ENCODE assay signal across 35 cellular contexts in genomic region chr4:4875147-4875546, GRCh38. TPM values are rescaled to one million over a fixed set of nuclear protein-coding genes. Genes with fewer than 3 reads are reported as not detected.
DNase-seq lines count a peak whose midpoint lies in the region; FAIRE-seq and TF ChIP-seq lines count a peak whose summit lies in the region.
"Had no signal": no experiment of that assay in that cellular context is flagged by ENCODE, and none has a peak within 500 bp of the region (broad histone marks: within the 10 kb centered on the region; RNA-seq: fewer than 3 reads in every experiment).

No MANE protein-coding gene starts in this region.

- H3K36me3 ChIP-seq in breast epithelium = no peaks in the 10 kb centered on the region
- H3K36me3 ChIP-seq in CD8-positive, alpha-beta memory T cell (ENCODE audit: insufficient read depth, low read length) = no peaks in the 10 kb centered on the region
- H3K36me3 ChIP-seq: adrenal gland, esophagus squamous epithelium, heart left ventricle had no signal

- no peak overlapping the region for H3K4me3 ChIP-seq in breast epithelium
- H3K4me3 ChIP-seq in CD8-positive, alpha-beta memory T cell (ENCODE audit: low read length) = no peak overlapping the region
- H3K4me3 ChIP-seq: adrenal gland, dorsolateral prefrontal cortex, esophagus squamous epithelium, GM23338, heart left ventricle had no signal

- H3K27ac Mint-ChIP-seq in MCF 10A (ENCODE audit: low read depth, unreplicated experiment) = no peak overlapping the region
- no peak overlapping the region for H3K27ac Mint-ChIP-seq in activated CD4-positive, alpha-beta T cell treated with anti-CD3 and anti-CD28 coated beads, Interleukin-2, amount 10 ng/mL, durations not matched to agents 7 days and 5 days
- H3K27ac Mint-ChIP-seq in CD8-positive, alpha-beta memory T cell = no peak overlapping the region
- H3K27ac Mint-ChIP-seq: activated CD4-positive, alpha-beta memory T cell treated with anti-CD3 and anti-CD28 coated beads, Interleukin-2, amount 10 ng/mL, durations not matched to agents 7 days and 5 days; activated naive CD4-positive, alpha-beta T cell treated with anti-CD3 and anti-CD28 coated beads for 36 hours; activated T-helper 1 cell treated with anti-CD3 and anti-CD28 coated beads, Interleukin-12 subunit alpha, Interleukin-12 subunit beta, Interleukin-2, Interleukin-4 antibody, amounts not matched to agents 30 ng/mL and 10 ng/mL and 1 ng/mL, durations not matched to agents 14 hours and 24 hours and 36 hours; GM23338; HFFc6; naive thymus-derived CD8-positive, alpha-beta T cell had no signal

- TF ChIP-seq POLR2A in breast epithelium (IDR thresholded peaks at IDR 0.05) = no peak

- DNase-seq in MCF 10A (ENCODE audit: unreplicated experiment) = peak; percentile 28
- DNase-seq in breast epithelium (ENCODE audit: low spot score in 2 of 2) = no peak
- peak; percentile 32 for DNase-seq in LoVo (ENCODE audit: low spot score)
- peak; percentile 73 for DNase-seq in cerebellar cortex (ENCODE audit: low spot score)
- peak; percentile 9 for DNase-seq in urothelium cell line (ENCODE audit: low spot score)
- DNase-seq in RPMI8226 = no peak
- no peak for DNase-seq in activated CD4-positive, alpha-beta T cell treated with anti-CD3 and anti-CD28 coated beads, Interleukin-2, amount 10 ng/mL, durations not matched to agents 7 days and 5 days
- DNase-seq in CD8-positive, alpha-beta memory T cell = no peak
- DNase-seq: activated CD4-positive, alpha-beta memory T cell treated with anti-CD3 and anti-CD28 coated beads, Interleukin-2, amount 10 ng/mL, durations not matched to agents 7 days and 5 days; activated CD4-positive, alpha-beta T cell treated with anti-CD3 and anti-CD28 coated beads for 1 hour; activated CD8-positive, alpha-beta memory T cell treated with anti-CD3 and anti-CD28 coated beads, Interleukin-2, amount 50 U/mL, for 4 hours; activated naive CD4-positive, alpha-beta T cell treated with anti-CD3 and anti-CD28 coated beads for 36 hours; adrenal gland; DND-41; dorsolateral prefrontal cortex; esophagus squamous epithelium; foreskin melanocyte; heart left ventricle; HFFc6; KBM-7; MM.1S; NCI-H1105 treated with DMSO at 0.1 percent for 48 hours; NCI-H2029; NCI-H446; NK-92 treated with Interleukin-12 subunit alpha and Interleukin-12 subunit beta, amount 100 ng/mL, for 24 hours; occipital lobe; stimulated activated CD4-positive, alpha-beta T cell treated with anti-CD3 and anti-CD28 coated beads, Interleukin-4, amount 100 ng/mL, for 4 hours; T-helper 2 cell; trophoblast cell had no signal

- H3K4me1 ChIP-seq in breast epithelium = no peaks in the 10 kb centered on the region
- H3K4me1 ChIP-seq in CD8-positive, alpha-beta memory T cell (ENCODE audit: insufficient read depth, low read length) = no peaks in the 10 kb centered on the region
- H3K4me1 ChIP-seq: adrenal gland had no signal

- H3K27me3 ChIP-seq in breast epithelium = peaks cover 0 to 78% of the 10 kb centered on the region in 2 donors
- H3K27me3 ChIP-seq in CD8-positive, alpha-beta memory T cell (ENCODE audit: insufficient read depth, low read length, poor library complexity, severe bottlenecking) = peaks cover 28% of the 10 kb centered on the region

- no peak for FAIRE-seq in urothelium cell line (lab: Jason Lieb, UNC)
- FAIRE-seq: GM18507, GM19239 had no signal

- intact Hi-C loops in MCF 10A (cut with micrococcal nuclease) = no loop called here
- intact Hi-C loops in breast epithelium (cut with DNase I; ENCODE audit: low total_unique reads) = no loop called here

- no peak overlapping the region for H3K27ac ChIP-seq in breast epithelium
- no peak overlapping the region for H3K27ac ChIP-seq in CD8-positive, alpha-beta memory T cell (ENCODE audit: low read depth, low read length)
- H3K27ac ChIP-seq: adrenal gland, dorsolateral prefrontal cortex, esophagus squamous epithelium, heart left ventricle had no signal

- H3K9me3 Mint-ChIP-seq in MCF 10A (ENCODE audit: unreplicated experiment) = no peaks in the 10 kb centered on the region
- H3K9me3 Mint-ChIP-seq in activated CD4-positive, alpha-beta T cell treated with anti-CD3 and anti-CD28 coated beads, Interleukin-2, amount 10 ng/mL, durations not matched to agents 7 days and 5 days = no peaks in the 10 kb centered on the region
- peaks cover 0 to 9% (median 0%) of the 10 kb centered on the region in 5 donors for H3K9me3 Mint-ChIP-seq in CD8-positive, alpha-beta memory T cell
- H3K9me3 Mint-ChIP-seq: activated CD4-positive, alpha-beta memory T cell treated with anti-CD3 and anti-CD28 coated beads, Interleukin-2, amount 10 ng/mL, durations not matched to agents 7 days and 5 days; activated naive CD4-positive, alpha-beta T cell treated with anti-CD3 and anti-CD28 coated beads for 36 hours; activated T-helper 1 cell treated with anti-CD3 and anti-CD28 coated beads, Interleukin-12 subunit alpha, Interleukin-12 subunit beta, Interleukin-2, Interleukin-4 antibody, amounts not matched to agents 30 ng/mL and 10 ng/mL and 1 ng/mL, durations not matched to agents 14 hours and 24 hours and 36 hours; HFFc6 had no signal

- peaks cover 41% of the 10 kb centered on the region for H3K27me3 Mint-ChIP-seq in MCF 10A (ENCODE audit: insufficient read depth, unreplicated experiment)
- H3K27me3 Mint-ChIP-seq in activated CD4-positive, alpha-beta T cell treated with anti-CD3 and anti-CD28 coated beads, Interleukin-2, amount 10 ng/mL, durations not matched to agents 7 days and 5 days = peaks cover 44% of the 10 kb centered on the region
- peaks cover 52 to 78% of the 10 kb centered on the region in 2 donors for H3K27me3 Mint-ChIP-seq in CD8-positive, alpha-beta memory T cell

- no TSS peak for BruUV-seq in MCF 10A (replicated peaks; lab: Mats Ljungman, UMichigan)

- H3K4me3 Mint-ChIP-seq in MCF 10A (ENCODE audit: unreplicated experiment) = no peak overlapping the region
- no peak overlapping the region for H3K4me3 Mint-ChIP-seq in activated CD4-positive, alpha-beta T cell treated with anti-CD3 and anti-CD28 coated beads, Interleukin-2, amount 10 ng/mL, durations not matched to agents 7 days and 5 days
- no peak overlapping the region for H3K4me3 Mint-ChIP-seq in CD8-positive, alpha-beta memory T cell
- H3K4me3 Mint-ChIP-seq: activated CD4-positive, alpha-beta memory T cell treated with anti-CD3 and anti-CD28 coated beads, Interleukin-2, amount 10 ng/mL, durations not matched to agents 7 days and 5 days; activated naive CD4-positive, alpha-beta T cell treated with anti-CD3 and anti-CD28 coated beads for 36 hours; activated T-helper 1 cell treated with anti-CD3 and anti-CD28 coated beads, Interleukin-12 subunit alpha, Interleukin-12 subunit beta, Interleukin-2, Interleukin-4 antibody, amounts not matched to agents 30 ng/mL and 10 ng/mL and 1 ng/mL, durations not matched to agents 14 hours and 24 hours and 36 hours; GM23338; HFFc6; naive thymus-derived CD8-positive, alpha-beta T cell had no signal

- H3K9me3 ChIP-seq in breast epithelium = no peaks in the 10 kb centered on the region
- H3K9me3 ChIP-seq in CD8-positive, alpha-beta memory T cell (ENCODE audit: low read length) = no peaks in the 10 kb centered on the region
- H3K9me3 ChIP-seq: adrenal gland, esophagus squamous epithelium, heart left ventricle had no signal

- CTCF ChIA-PET in MCF 10A (lab: Yijun Ruan, JAX) = interaction anchor here (1.0 to 1.1 kb wide), 2 partner anchors 9 to 16 kb away, joined by 3 read pairs; no protein-coding TSS in a partner anchor
- CTCF ChIA-PET in activated CD4-positive, alpha-beta T cell treated with anti-CD3 and anti-CD28 coated beads, Interleukin-2, amount 10 ng/mL, durations not matched to agents 7 days and 5 days (lab: Charles Lee) = no interaction called here
- CTCF ChIA-PET in CD8-positive, alpha-beta memory T cell (lab: Charles Lee) = no interaction called here

- POLR2A ChIA-PET in MCF 10A (lab: Yijun Ruan, JAX) = interaction anchor here (0.9 kb wide), 1 partner anchor 334 kb away, joined by 3 read pairs; no protein-coding TSS in a partner anchor
- POLR2A ChIA-PET in activated CD4-positive, alpha-beta T cell treated with anti-CD3 and anti-CD28 coated beads, Interleukin-2, amount 10 ng/mL, durations not matched to agents 7 days and 5 days (lab: Charles Lee) = no interaction called here
- POLR2A ChIA-PET in CD8-positive, alpha-beta memory T cell (lab: Charles Lee) = no interaction called here

- H3K4me1 Mint-ChIP-seq in MCF 10A (ENCODE audit: insufficient read depth, unreplicated experiment) = peaks cover 5% of the 10 kb centered on the region
- H3K4me1 Mint-ChIP-seq in activated CD4-positive, alpha-beta T cell treated with anti-CD3 and anti-CD28 coated beads, Interleukin-2, amount 10 ng/mL, durations not matched to agents 7 days and 5 days = peaks cover 3% of the 10 kb centered on the region
- peaks cover 0 to 10% (median 8%) of the 10 kb centered on the region in 3 donors for H3K4me1 Mint-ChIP-seq in CD8-positive, alpha-beta memory T cell

- H3K36me3 Mint-ChIP-seq in MCF 10A (ENCODE audit: insufficient read depth, unreplicated experiment) = no peaks in the 10 kb centered on the region
- H3K36me3 Mint-ChIP-seq in activated CD4-positive, alpha-beta T cell treated with anti-CD3 and anti-CD28 coated beads, Interleukin-2, amount 10 ng/mL, durations not matched to agents 7 days and 5 days (ENCODE audit: low read depth) = no peaks in the 10 kb centered on the region
- no peaks in the 10 kb centered on the region for H3K36me3 Mint-ChIP-seq in CD8-positive, alpha-beta memory T cell
- H3K36me3 Mint-ChIP-seq: naive thymus-derived CD8-positive, alpha-beta T cell had no signal

- no peak for TF ChIP-seq CTCF in MCF 10A (IDR thresholded peaks at IDR 0.05; ENCODE audit: unreplicated experiment)
- no peak for TF ChIP-seq CTCF in breast epithelium (IDR thresholded peaks at IDR 0.05)

RNA-seq across cellular contexts. Expression of gene MSX1, which starts 15.7 kb away (rescaled TPM):
- total RNA-seq in MCF 10A (2022) = 3.6 and 3.9 TPM in 2 replicates
- total RNA-seq in breast epithelium = 10 to 100 TPM in 1 of 3 donors, 1 to 10 TPM in 2; 5.4 to 17.9 (median 8.5) TPM
- not detected for total RNA-seq in activated CD4-positive, alpha-beta T cell treated with anti-CD3 and anti-CD28 coated beads, Interleukin-2, amount 10 ng/mL, durations not matched to agents 7 days and 5 days
- total RNA-seq in CD8-positive, alpha-beta memory T cell = under 1 TPM; 0.11 to 0.24 TPM
- not detected for polyA plus RNA-seq in CD8-positive, alpha-beta memory T cell
- total RNA-seq: activated CD4-positive, alpha-beta memory T cell treated with anti-CD3 and anti-CD28 coated beads, Interleukin-2, amount 10 ng/mL, durations not matched to agents 7 days and 5 days; activated naive CD4-positive, alpha-beta T cell treated with anti-CD3 and anti-CD28 coated beads for 36 hours; activated T-helper 1 cell treated with anti-CD3 and anti-CD28 coated beads, Interleukin-12 subunit alpha, Interleukin-12 subunit beta, Interleukin-2, Interleukin-4 antibody, amounts not matched to agents 30 ng/mL and 10 ng/mL and 1 ng/mL, durations not matched to agents 14 hours and 24 hours and 36 hours; GM23338; mononuclear cell; naive thymus-derived CD8-positive, alpha-beta T cell had no signal
- polyA plus RNA-seq: naive thymus-derived CD8-positive, alpha-beta T cell had no signal

Comparison
In these comparisons a context has a peak if more than half of its experiments do, and no peak if none do; other contexts are left out.
1. DNase-seq: peak in MCF 10A (single experiment), LoVo (single experiment), cerebellar cortex (single experiment) and urothelium cell line (single experiment); none in breast epithelium (0 of 2), RPMI8226 (single experiment), activated CD4-positive, alpha-beta T cell treated with anti-CD3 and anti-CD28 coated beads, Interleukin-2, amount 10 ng/mL, durations not matched to agents 7 days and 5 days (single experiment) and CD8-positive, alpha-beta memory T cell (0 of 5).